In genomic region chr10:123132576-123133477, GRCh38 we compare ENCODE assay signal across 8 cellular contexts. TPM values are rescaled to one million over a fixed set of nuclear protein-coding genes. Genes with fewer than 3 reads are reported as not detected.
DNase-seq lines count a peak whose midpoint lies in the region; ATAC-seq lines count a peak whose summit lies in the region.

No MANE protein-coding gene starts in this region.

- no peaks in the 10 kb centered on the region for H3K36me3 ChIP-seq in ectodermal cell (ENCODE audit: control insufficient read depth, insufficient read depth, low read length)

- peaks cover 25% of the 10 kb centered on the region for H3K4me1 ChIP-seq in ectodermal cell (ENCODE audit: control insufficient read depth, insufficient read depth, low read length)

- peak; percentile 70 for DNase-seq in DMS153 (lab: John Stamatoyannopoulos, UW)
- DNase-seq in HCEC 1CT: peak; percentile 66
- DNase-seq in NCI-H510A (lab: John Stamatoyannopoulos, UW): peak; percentile 63
- peak; percentile 83 to 87 for DNase-seq in activated CD4-positive, alpha-beta T cell treated with anti-CD3 and anti-CD28 coated beads, Interleukin-2, amount 50 U/mL, for 4 hours
- peak; percentile 86 to 89 for DNase-seq in lung microvascular endothelial cell (ENCODE audit: low read depth in 2 of 2)
- peak; percentile 69 to 79 (median 75) for DNase-seq in stimulated activated CD4-positive, alpha-beta T cell treated with anti-CD3 and anti-CD28 coated beads, TNF-alpha, amount 100 ng/mL, for 4 hours (ENCODE audit: low read depth in 3 of 3)

- ATAC-seq in HG03469 (IDR thresholded peaks at IDR 0.05; ENCODE audit: unreplicated experiment): no peak

- no peak overlapping the region for H3K27ac ChIP-seq in ectodermal cell (ENCODE audit: insufficient read depth, low read depth, low read length, poor library complexity, severe bottlenecking)

- H3K9me3 ChIP-seq in ectodermal cell (ENCODE audit: control insufficient read depth, low read length): no peaks in the 10 kb centered on the region

- WGBS in ectodermal cell, 2 experiments: 1% methylated on average over 48 of the region's 48 CpGs

- H3K27me3 ChIP-seq in ectodermal cell (ENCODE audit: control insufficient read depth, insufficient read depth, low read length, poor library complexity, severe bottlenecking): peaks cover 96% of the 10 kb centered on the region

- H3K4me3 ChIP-seq in ectodermal cell (ENCODE audit: insufficient read depth, low read depth, low read length): peak overlapping the region; percentile 21

RNA-seq across cellular contexts. Expression of gene HMX3, which starts 2.9 kb away (rescaled TPM):
- not detected for polyA plus RNA-seq in ectodermal cell (2013, experiment 1 of 4)
- polyA plus RNA-seq in ectodermal cell (2013, experiment 2 of 4): 0.21 TPM
- polyA plus RNA-seq in ectodermal cell (2013, experiment 3 of 4): not detected
- 0.32 TPM for polyA plus RNA-seq in ectodermal cell (2013, experiment 4 of 4)
- not detected in 2 replicates for total RNA-seq in lung microvascular endothelial cell

RNA-seq across cellular contexts. Expression of gene HMX2, which starts 15.1 kb away (rescaled TPM):
- polyA plus RNA-seq in ectodermal cell (2013, experiment 1 of 4): not detected
- polyA plus RNA-seq in ectodermal cell (2013, experiment 2 of 4): 0.57 TPM
- 0.43 TPM for polyA plus RNA-seq in ectodermal cell (2013, experiment 3 of 4)
- 0.36 TPM for polyA plus RNA-seq in ectodermal cell (2013, experiment 4 of 4)
- total RNA-seq in lung microvascular endothelial cell: not detected in 2 replicates

RNA-seq across cellular contexts. Expression of gene BUB3, which starts 21.4 kb away (rescaled TPM):
- 154 TPM for polyA plus RNA-seq in ectodermal cell (2013, experiment 1 of 4)
- polyA plus RNA-seq in ectodermal cell (2013, experiment 2 of 4): 147 TPM
- 136 TPM for polyA plus RNA-seq in ectodermal cell (2013, experiment 3 of 4)
- 160 TPM for polyA plus RNA-seq in ectodermal cell (2013, experiment 4 of 4)
- 131 and 163 TPM in 2 replicates for total RNA-seq in lung microvascular endothelial cell
